1 cellular context compared by ENCODE assay signal in the genomic region with DNA sequence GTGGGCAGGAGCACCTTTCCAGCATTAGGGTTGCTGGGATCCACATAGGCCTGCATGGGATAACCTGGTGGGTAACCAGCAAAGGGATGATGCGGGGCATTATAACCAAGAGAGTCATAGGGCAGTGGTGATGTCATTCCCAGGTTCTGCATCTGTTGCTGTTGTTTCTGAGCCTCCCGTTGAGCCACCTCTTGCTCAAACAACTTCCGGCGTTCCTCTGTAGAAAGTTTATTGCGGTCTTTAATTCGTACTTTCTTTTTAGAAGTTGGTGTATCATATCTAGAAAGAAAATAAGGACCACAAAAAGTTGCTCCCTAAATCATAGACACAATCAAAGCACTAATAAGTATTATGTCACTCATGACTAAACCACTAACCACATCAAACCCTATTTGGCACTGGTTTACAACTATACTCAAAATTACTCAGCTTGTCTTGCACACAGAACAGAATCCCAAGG.
TF ChIP-seq lines count a peak whose summit lies in the region.

No MANE protein-coding gene starts in this region.

TF ChIP-seq in WTC11, 78 proteins besides CTCF, POLR2A, EP300 and RAD21 (continued from another document):
- TF ChIP-seq, protein P1, sequence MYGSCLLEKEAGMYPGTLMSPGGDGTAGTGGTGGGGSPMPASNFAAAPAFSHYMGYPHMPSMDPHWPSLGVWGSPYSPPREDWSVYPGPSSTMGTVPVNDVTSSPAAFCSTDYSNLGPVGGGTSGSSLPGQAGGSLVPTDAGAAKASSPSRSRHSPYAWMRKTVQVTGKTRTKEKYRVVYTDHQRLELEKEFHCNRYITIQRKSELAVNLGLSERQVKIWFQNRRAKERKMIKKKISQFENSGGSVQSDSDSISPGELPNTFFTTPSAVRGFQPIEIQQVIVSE (CRISPR knock-in tag; IDR thresholded peaks at IDR 0.05; ENCODE audit: borderline replicate concordance) = no peak
- TF ChIP-seq, protein P2, sequence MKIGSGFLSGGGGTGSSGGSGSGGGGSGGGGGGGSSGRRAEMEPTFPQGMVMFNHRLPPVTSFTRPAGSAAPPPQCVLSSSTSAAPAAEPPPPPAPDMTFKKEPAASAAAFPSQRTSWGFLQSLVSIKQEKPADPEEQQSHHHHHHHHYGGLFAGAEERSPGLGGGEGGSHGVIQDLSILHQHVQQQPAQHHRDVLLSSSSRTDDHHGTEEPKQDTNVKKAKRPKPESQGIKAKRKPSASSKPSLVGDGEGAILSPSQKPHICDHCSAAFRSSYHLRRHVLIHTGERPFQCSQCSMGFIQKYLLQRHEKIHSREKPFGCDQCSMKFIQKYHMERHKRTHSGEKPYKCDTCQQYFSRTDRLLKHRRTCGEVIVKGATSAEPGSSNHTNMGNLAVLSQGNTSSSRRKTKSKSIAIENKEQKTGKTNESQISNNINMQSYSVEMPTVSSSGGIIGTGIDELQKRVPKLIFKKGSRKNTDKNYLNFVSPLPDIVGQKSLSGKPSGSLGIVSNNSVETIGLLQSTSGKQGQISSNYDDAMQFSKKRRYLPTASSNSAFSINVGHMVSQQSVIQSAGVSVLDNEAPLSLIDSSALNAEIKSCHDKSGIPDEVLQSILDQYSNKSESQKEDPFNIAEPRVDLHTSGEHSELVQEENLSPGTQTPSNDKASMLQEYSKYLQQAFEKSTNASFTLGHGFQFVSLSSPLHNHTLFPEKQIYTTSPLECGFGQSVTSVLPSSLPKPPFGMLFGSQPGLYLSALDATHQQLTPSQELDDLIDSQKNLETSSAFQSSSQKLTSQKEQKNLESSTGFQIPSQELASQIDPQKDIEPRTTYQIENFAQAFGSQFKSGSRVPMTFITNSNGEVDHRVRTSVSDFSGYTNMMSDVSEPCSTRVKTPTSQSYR (CRISPR knock-in tag; IDR thresholded peaks at IDR 0.05) = no peak
- TF ChIP-seq GRHL2 (CRISPR knock-in tag; IDR thresholded peaks at IDR 0.05; ENCODE audit: insufficient replicate concordance, severe bottlenecking) = no peak
